ENCODE assay signal across 31 cellular contexts in the genomic region with DNA sequence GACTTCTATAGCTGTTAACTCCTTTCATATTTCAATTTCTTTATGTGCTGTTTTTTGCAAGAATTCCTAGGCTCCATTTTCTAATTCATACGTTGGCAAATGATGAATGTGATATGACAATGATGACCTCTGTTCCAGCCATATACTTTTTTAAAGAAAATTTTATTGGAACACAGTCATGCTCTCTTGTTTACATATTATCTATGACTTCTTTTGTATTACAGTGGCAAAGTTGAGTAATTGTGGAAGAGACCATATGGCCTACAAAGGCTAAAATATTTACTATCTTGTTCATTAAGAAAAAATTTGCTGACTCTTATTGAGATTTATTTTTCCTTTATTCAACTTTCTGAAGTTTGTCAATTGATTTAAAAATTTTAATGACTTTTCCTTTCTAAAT. TPM values are rescaled to one million over a fixed set of nuclear protein-coding genes. Genes with fewer than 3 reads are reported as not detected.
DNase-seq lines count a peak whose midpoint lies in the region; ATAC-seq and TF ChIP-seq lines count a peak whose summit lies in the region.
"Had no signal": no experiment of that assay in that cellular context is flagged by ENCODE, and none has a peak within 500 bp of the region (broad histone marks: within the 10 kb centered on the region; RNA-seq: fewer than 3 reads in every experiment).

No MANE protein-coding gene starts in this region.

- H3K9me3 ChIP-seq in fibroblast of lung (ENCODE audit: control insufficient read depth, insufficient read depth, low read depth, low read length): no peaks in the 10 kb centered on the region
- H3K9me3 ChIP-seq: ascending aorta, gastroesophageal sphincter, right lobe of liver, testis, vagina had no signal

- peak overlapping the region; percentile 87 for H3K4me3 ChIP-seq in ACC112 (ENCODE audit: low read depth, low read length)
- H3K4me3 ChIP-seq in fibroblast of lung (replicated peaks in 1 of 4; ENCODE audit: control extremely low read depth in 1 of 4, insufficient read depth in 1 of 4, low read depth in 3 of 4, low read length in 4 of 4): no peak overlapping the region
- H3K4me3 ChIP-seq: ascending aorta, gastroesophageal sphincter, right lobe of liver, testis, vagina had no signal

- CTCF ChIA-PET in activated naive CD4-positive, alpha-beta T cell treated with anti-CD3 and anti-CD28 coated beads, Interleukin-2, amount 10 ng/mL, durations not matched to agents 7 days and 5 days (lab: Charles Lee): interaction anchor here (0.7 to 1.1 kb wide), 2 partner anchors 24 to 49 kb away, joined by 3 read pairs; no protein-coding TSS in a partner anchor

- no peak overlapping the region for H3K9ac ChIP-seq in fibroblast of lung (ENCODE audit: insufficient read depth, low read length)
- H3K9ac ChIP-seq: parathyroid adenoma had no signal

- H3K27ac ChIP-seq in ACC112 (ENCODE audit: low read depth, low read length) (no peak overlapping the region), fibroblast of lung (ENCODE audit: insufficient read depth, low read length) (no peak overlapping the region)
- H3K27ac ChIP-seq: ascending aorta, gastroesophageal sphincter, HL-60, parathyroid adenoma, right lobe of liver, vagina had no signal

- ATAC-seq in HG02763 (IDR thresholded peaks at IDR 0.05; ENCODE audit: unreplicated experiment): no peak
- ATAC-seq: gastroesophageal sphincter; HCT116; HepG2; left ventricle myocardium superior; naive thymus-derived CD8-positive, alpha-beta T cell; right lobe of liver; WTC11 had no signal

- peak overlapping the region; percentile 58 for H3K4me3 Mint-ChIP-seq in activated T-helper 1 cell treated with anti-CD3 and anti-CD28 coated beads, Interleukin-12 subunit alpha, Interleukin-12 subunit beta, Interleukin-2, Interleukin-4 antibody, amounts not matched to agents 30 ng/mL and 10 ng/mL and 1 ng/mL, durations not matched to agents 14 hours and 24 hours and 36 hours
- H3K4me3 Mint-ChIP-seq in glutamatergic neuron (ENCODE audit: unreplicated experiment): no peak overlapping the region
- H3K4me3 Mint-ChIP-seq in activated naive CD4-positive, alpha-beta T cell treated with anti-CD3 and anti-CD28 coated beads, Interleukin-2, amount 10 ng/mL, durations not matched to agents 7 days and 5 days: no peak overlapping the region
- H3K4me3 Mint-ChIP-seq: central memory CD8-positive, alpha-beta T cell; WTC11 had no signal

- H3K36me3 ChIP-seq in ACC112 (ENCODE audit: insufficient read depth, low read length) (peaks cover 72% of the 10 kb centered on the region), fibroblast of lung (ENCODE audit: control insufficient read depth, insufficient read depth, low read length) (no peaks in the 10 kb centered on the region)
- H3K36me3 ChIP-seq: ascending aorta, gastroesophageal sphincter, right lobe of liver, vagina had no signal

- peaks cover 72% of the 10 kb centered on the region for H3K4me1 Mint-ChIP-seq in activated T-helper 1 cell treated with anti-CD3 and anti-CD28 coated beads, Interleukin-12 subunit alpha, Interleukin-12 subunit beta, Interleukin-2, Interleukin-4 antibody, amounts not matched to agents 30 ng/mL and 10 ng/mL and 1 ng/mL, durations not matched to agents 14 hours and 24 hours and 36 hours (ENCODE audit: low read depth)
- no peaks in the 10 kb centered on the region for H3K4me1 Mint-ChIP-seq in glutamatergic neuron (ENCODE audit: low read depth, unreplicated experiment)
- H3K4me1 Mint-ChIP-seq in activated naive CD4-positive, alpha-beta T cell treated with anti-CD3 and anti-CD28 coated beads, Interleukin-2, amount 10 ng/mL, durations not matched to agents 7 days and 5 days: peaks cover 49% of the 10 kb centered on the region

- H2AFZ ChIP-seq in ACC112 (ENCODE audit: low read length, unreplicated experiment) (no peak overlapping the region), fibroblast of lung (ENCODE audit: low read length) (no peak overlapping the region)
- H2AFZ ChIP-seq: parathyroid adenoma had no signal

- no peak overlapping the region for H3K4me2 ChIP-seq in fibroblast of lung (ENCODE audit: extremely low read depth, insufficient read depth, low read length)

- H3K4me1 ChIP-seq in ACC112 (ENCODE audit: control insufficient read depth, insufficient read depth, low read length, unreplicated experiment): peaks cover 40% of the 10 kb centered on the region
- no peaks in the 10 kb centered on the region for H3K4me1 ChIP-seq in fibroblast of lung (ENCODE audit: control insufficient read depth, extremely low read depth, insufficient read depth, low read length)
- H3K4me1 ChIP-seq: ascending aorta, parathyroid adenoma, right lobe of liver, testis, vagina had no signal

- H3K79me2 ChIP-seq in ACC112 (ENCODE audit: control insufficient read depth, insufficient read depth, low read length, unreplicated experiment) (peaks cover 98% of the 10 kb centered on the region), fibroblast of lung (ENCODE audit: control insufficient read depth, insufficient read depth, low read length) (no peaks in the 10 kb centered on the region)
- H3K79me2 ChIP-seq: parathyroid adenoma had no signal

- DNase-seq in EL (peak; percentile 68), fibroblast of lung (ENCODE audit: low read depth in 2 of 2) (peak; percentile 31 to 37), glutamatergic neuron (no peak), NCI-H2107 (lab: John Stamatoyannopoulos, UW) (no peak)
- no peak for DNase-seq in activated T-helper 1 cell treated with anti-CD3 and anti-CD28 coated beads, Interleukin-12 subunit alpha, Interleukin-12 subunit beta, Interleukin-2, Interleukin-4 antibody, amounts not matched to agents 30 ng/mL and 10 ng/mL and 1 ng/mL, durations not matched to agents 14 hours and 24 hours and 36 hours (ENCODE audit: low spot score)
- no peak for DNase-seq in activated naive CD4-positive, alpha-beta T cell treated with anti-CD3 and anti-CD28 coated beads, Interleukin-2, amount 10 ng/mL, durations not matched to agents 7 days and 5 days
- DNase-seq: activated naive CD4-positive, alpha-beta T cell treated with anti-CD3 and anti-CD28 coated beads, Interleukin-2, amount 50 U/mL, for 16 hours; activated T-cell treated with anti-CD3 and anti-CD28 coated beads, Interleukin-2, amount 50 U/mL, for 48 hours; C1 segment of cervical spinal cord; left ventricle myocardium superior; midbrain; naive thymus-derived CD8-positive, alpha-beta T cell; NCI-H1092; NCI-H2029; NCI-H226; NCI-H748 treated with DMSO at 0.1 percent for 48 hours; right lobe of liver; stimulated activated CD4-positive, alpha-beta T cell treated with anti-CD3 and anti-CD28 coated beads, Interleukin-4, amount 100 ng/mL, for 4 hours; stimulated activated naive CD4-positive, alpha-beta T cell treated with Interleukin-2 at 50 U/mL for 16 hours; testis had no signal

- no peaks in the 10 kb centered on the region for H3K27me3 Mint-ChIP-seq in activated T-helper 1 cell treated with anti-CD3 and anti-CD28 coated beads, Interleukin-12 subunit alpha, Interleukin-12 subunit beta, Interleukin-2, Interleukin-4 antibody, amounts not matched to agents 30 ng/mL and 10 ng/mL and 1 ng/mL, durations not matched to agents 14 hours and 24 hours and 36 hours (ENCODE audit: insufficient read depth)
- H3K27me3 Mint-ChIP-seq in glutamatergic neuron (ENCODE audit: unreplicated experiment): no peaks in the 10 kb centered on the region
- no peaks in the 10 kb centered on the region for H3K27me3 Mint-ChIP-seq in activated naive CD4-positive, alpha-beta T cell treated with anti-CD3 and anti-CD28 coated beads, Interleukin-2, amount 10 ng/mL, durations not matched to agents 7 days and 5 days
- H3K27me3 Mint-ChIP-seq: central memory CD8-positive, alpha-beta T cell; naive thymus-derived CD8-positive, alpha-beta T cell had no signal

- peak overlapping the region; percentile 60 for H3K27ac Mint-ChIP-seq in activated T-helper 1 cell treated with anti-CD3 and anti-CD28 coated beads, Interleukin-12 subunit alpha, Interleukin-12 subunit beta, Interleukin-2, Interleukin-4 antibody, amounts not matched to agents 30 ng/mL and 10 ng/mL and 1 ng/mL, durations not matched to agents 14 hours and 24 hours and 36 hours
- H3K27ac Mint-ChIP-seq in glutamatergic neuron (ENCODE audit: unreplicated experiment): no peak overlapping the region
- H3K27ac Mint-ChIP-seq in activated naive CD4-positive, alpha-beta T cell treated with anti-CD3 and anti-CD28 coated beads, Interleukin-2, amount 10 ng/mL, durations not matched to agents 7 days and 5 days: no peak overlapping the region
- H3K27ac Mint-ChIP-seq: WTC11 had no signal

- no peaks in the 10 kb centered on the region for H3K9me3 Mint-ChIP-seq in activated T-helper 1 cell treated with anti-CD3 and anti-CD28 coated beads, Interleukin-12 subunit alpha, Interleukin-12 subunit beta, Interleukin-2, Interleukin-4 antibody, amounts not matched to agents 30 ng/mL and 10 ng/mL and 1 ng/mL, durations not matched to agents 14 hours and 24 hours and 36 hours
- no peaks in the 10 kb centered on the region for H3K9me3 Mint-ChIP-seq in glutamatergic neuron (ENCODE audit: unreplicated experiment)
- H3K9me3 Mint-ChIP-seq in activated naive CD4-positive, alpha-beta T cell treated with anti-CD3 and anti-CD28 coated beads, Interleukin-2, amount 10 ng/mL, durations not matched to agents 7 days and 5 days: no peaks in the 10 kb centered on the region
- H3K9me3 Mint-ChIP-seq: central memory CD8-positive, alpha-beta T cell; naive thymus-derived CD8-positive, alpha-beta T cell; WTC11 had no signal

- H4K20me1 ChIP-seq in fibroblast of lung (ENCODE audit: control insufficient read depth, extremely low read depth, insufficient read depth, low read length): no peaks in the 10 kb centered on the region

- TF ChIP-seq CTCF in fibroblast of lung (conservative IDR thresholded peaks at IDR 0.05 in 1 of 2, IDR thresholded peaks at IDR 0.05 in 1 of 2; ENCODE audit: low read depth in 1 of 2, low read length in 2 of 2) (no peak), glutamatergic neuron (IDR thresholded peaks at IDR 0.05; ENCODE audit: partially characterized antibody, unreplicated experiment) (no peak)

- H3K36me3 Mint-ChIP-seq in activated T-helper 1 cell treated with anti-CD3 and anti-CD28 coated beads, Interleukin-12 subunit alpha, Interleukin-12 subunit beta, Interleukin-2, Interleukin-4 antibody, amounts not matched to agents 30 ng/mL and 10 ng/mL and 1 ng/mL, durations not matched to agents 14 hours and 24 hours and 36 hours (ENCODE audit: low read depth): peaks cover 42% of the 10 kb centered on the region
- no peaks in the 10 kb centered on the region for H3K36me3 Mint-ChIP-seq in glutamatergic neuron (ENCODE audit: unreplicated experiment)
- H3K36me3 Mint-ChIP-seq in activated naive CD4-positive, alpha-beta T cell treated with anti-CD3 and anti-CD28 coated beads, Interleukin-2, amount 10 ng/mL, durations not matched to agents 7 days and 5 days: peaks cover 49% of the 10 kb centered on the region
- H3K36me3 Mint-ChIP-seq: WTC11 had no signal

- intact Hi-C loops in activated T-helper 1 cell treated with anti-CD3 and anti-CD28 coated beads, Interleukin-12 subunit alpha, Interleukin-12 subunit beta, Interleukin-2, Interleukin-4 antibody, amounts not matched to agents 30 ng/mL and 10 ng/mL and 1 ng/mL, durations not matched to agents 14 hours and 24 hours and 36 hours (cut with micrococcal nuclease): loop anchor here (10.0 kb wide), 2 partner anchors 623 to 1413 kb away; a partner anchor contains a TSS

- H3K27me3 ChIP-seq in ACC112 (ENCODE audit: insufficient read depth, low read length) (no peaks in the 10 kb centered on the region), fibroblast of lung (ENCODE audit: control insufficient read depth, insufficient read depth, low read length) (no peaks in the 10 kb centered on the region)
- H3K27me3 ChIP-seq: ascending aorta, gastroesophageal sphincter, right lobe of liver, testis, vagina had no signal

RNA-seq across cellular contexts. Expression of a gene that starts 7.1 kb away (rescaled TPM):
- total RNA-seq in activated T-helper 1 cell treated with anti-CD3 and anti-CD28 coated beads, Interleukin-12 subunit alpha, Interleukin-12 subunit beta, Interleukin-2, Interleukin-4 antibody, amounts not matched to agents 30 ng/mL and 10 ng/mL and 1 ng/mL, durations not matched to agents 14 hours and 24 hours and 36 hours: 16.7 and 21.8 TPM in 2 replicates
- 2.1 TPM in 2 replicates for total RNA-seq in fibroblast of lung
- polyA plus RNA-seq in fibroblast of lung: 0.52 and 0.59 TPM in 2 replicates
- polyA plus RNA-seq in fibroblast of lung (2012): 0.41 and 0.58 TPM in 2 replicates
- not detected in 2 replicates for polyA minus RNA-seq in fibroblast of lung (ENCODE audit: low replicate concordance)
- total RNA-seq in glutamatergic neuron (ENCODE audit: unreplicated experiment): not detected

RNA-seq across cellular contexts. Expression of a gene that starts 22.3 kb away (rescaled TPM):
- total RNA-seq in activated T-helper 1 cell treated with anti-CD3 and anti-CD28 coated beads, Interleukin-12 subunit alpha, Interleukin-12 subunit beta, Interleukin-2, Interleukin-4 antibody, amounts not matched to agents 30 ng/mL and 10 ng/mL and 1 ng/mL, durations not matched to agents 14 hours and 24 hours and 36 hours: 26.9 and 28.1 TPM in 2 replicates
- 21.6 and 28.9 TPM in 2 replicates for total RNA-seq in fibroblast of lung
- 13.7 and 15.2 TPM in 2 replicates for polyA plus RNA-seq in fibroblast of lung
- 8.2 and 12.8 TPM in 2 replicates for polyA plus RNA-seq in fibroblast of lung (2012)
- polyA minus RNA-seq in fibroblast of lung (ENCODE audit: low replicate concordance): 0.89 and 2.4 TPM in 2 replicates
- total RNA-seq in glutamatergic neuron (ENCODE audit: unreplicated experiment): not detected
- total RNA-seq: HepG2 had no signal
- polyA plus RNA-seq: HepG2 had no signal

Comparison
In these comparisons a context has a peak if more than half of its experiments do, and no peak if none do; other contexts are left out.
1. DNase-seq: peak in EL (single experiment) and fibroblast of lung (2 of 2); none in activated T-helper 1 cell treated with anti-CD3 and anti-CD28 coated beads, Interleukin-12 subunit alpha, Interleukin-12 subunit beta, Interleukin-2, Interleukin-4 antibody, amounts not matched to agents 30 ng/mL and 10 ng/mL and 1 ng/mL, durations not matched to agents 14 hours and 24 hours and 36 hours (single experiment), glutamatergic neuron (single experiment), activated naive CD4-positive, alpha-beta T cell treated with anti-CD3 and anti-CD28 coated beads, Interleukin-2, amount 10 ng/mL, durations not matched to agents 7 days and 5 days (single experiment) and NCI-H2107 (single experiment).
2. RNA of a gene that starts 22.3 kb away (total RNA-seq): 21.6 to 28.9 TPM in fibroblast of lung and 26.9 to 28.1 TPM in activated T-helper 1 cell treated with anti-CD3 and anti-CD28 coated beads, Interleukin-12 subunit alpha, Interleukin-12 subunit beta, Interleukin-2, Interleukin-4 antibody, amounts not matched to agents 30 ng/mL and 10 ng/mL and 1 ng/mL, durations not matched to agents 14 hours and 24 hours and 36 hours; not detected in glutamatergic neuron (single experiment); every median in the first group is over 10 times any median in the second.